ENCODE assay signal across 8 cellular contexts in genomic region chr5:65925601-65926275, GRCh38. TPM values are rescaled to one million over a fixed set of nuclear protein-coding genes. Genes with fewer than 3 reads are reported as not detected.
A peak's percentile ranks its signal among the peaks of the same experiment; 100 is the strongest.
DNase-seq lines count a peak whose midpoint lies in the region; ATAC-seq lines count a peak whose summit lies in the region.

No MANE protein-coding gene starts in this region.

- H3K27me3 Mint-ChIP-seq in CD4-positive, CD25-positive, alpha-beta regulatory T cell = no peaks in the 10 kb centered on the region

- no peaks in the 10 kb centered on the region for H3K36me3 ChIP-seq in CD4-positive, CD25-positive, alpha-beta regulatory T cell (ENCODE audit: control insufficient read depth, insufficient read depth, low read length)

- ATAC-seq in CD4-positive, CD25-positive, alpha-beta regulatory T cell (ENCODE audit: low read depth in 2 of 2) = peak; percentile 75 to 76
- ATAC-seq in HG03442 (IDR thresholded peaks at IDR 0.05; ENCODE audit: unreplicated experiment) = peak; percentile 57

- peak overlapping the region; percentile 90 to 95 (median 92) for H3K27ac Mint-ChIP-seq in CD4-positive, CD25-positive, alpha-beta regulatory T cell

- H3K9me3 ChIP-seq in CD4-positive, CD25-positive, alpha-beta regulatory T cell (ENCODE audit: control insufficient read depth in 2 of 2, low read length in 2 of 2) = no peaks in the 10 kb centered on the region

- no peaks in the 10 kb centered on the region for H3K27me3 ChIP-seq in CD4-positive, CD25-positive, alpha-beta regulatory T cell (ENCODE audit: control insufficient read depth, insufficient read depth, low read length)

- peak; percentile 78 to 89 (median 84) for DNase-seq in CD4-positive, CD25-positive, alpha-beta regulatory T cell
- DNase-seq in GM19240 (ENCODE audit: insufficient read length, low spot score) (peak; percentile 43), NCI-H524 treated with DMSO at 0.1 percent for 48 hours (lab: John Stamatoyannopoulos, UW) (peak; percentile 11), ecto neural progenitor cell (ENCODE audit: low spot score) (peak; percentile 90), lung microvascular endothelial cell (ENCODE audit: low read depth in 2 of 2) (peak; percentile 87 to 92)
- peak; percentile 71 for DNase-seq in activated CD4-positive, alpha-beta T cell treated with anti-CD3 and anti-CD28 coated beads, Interleukin-2, amount 50 U/mL, for 4 hours
- peak; percentile 55 to 64 (median 63) for DNase-seq in stimulated activated CD4-positive, alpha-beta T cell treated with anti-CD3 and anti-CD28 coated beads, TNF-alpha, amount 100 ng/mL, for 4 hours (ENCODE audit: low read depth in 3 of 3)

- H3K4me3 Mint-ChIP-seq in CD4-positive, CD25-positive, alpha-beta regulatory T cell = peak overlapping the region; percentile 91 to 97 (median 94)

- H3K4me1 ChIP-seq in CD4-positive, CD25-positive, alpha-beta regulatory T cell (ENCODE audit: control insufficient read depth, insufficient read depth, low read length, poor library complexity, severe bottlenecking) = peaks cover 42% of the 10 kb centered on the region

- H3K9me3 Mint-ChIP-seq in CD4-positive, CD25-positive, alpha-beta regulatory T cell = peaks cover 0 to 2% (median 0%) of the 10 kb centered on the region in 7 donors

- H3K4me3 ChIP-seq in CD4-positive, CD25-positive, alpha-beta regulatory T cell (ENCODE audit: low read depth, low read length) = no peak overlapping the region

- peaks cover 11% of the 10 kb centered on the region for H3K36me3 Mint-ChIP-seq in CD4-positive, CD25-positive, alpha-beta regulatory T cell

- H3K27ac ChIP-seq in CD4-positive, CD25-positive, alpha-beta regulatory T cell (ENCODE audit: insufficient read depth, low read length, poor library complexity, severe bottlenecking) = peak overlapping the region; percentile 95

- peaks cover 16 to 41% (median 25%) of the 10 kb centered on the region in 4 donors for H3K4me1 Mint-ChIP-seq in CD4-positive, CD25-positive, alpha-beta regulatory T cell

RNA-seq across cellular contexts. Expression of gene ERBIN, which starts 0.6 kb away (rescaled TPM):
- total RNA-seq in CD4-positive, CD25-positive, alpha-beta regulatory T cell = 114 TPM
- 10 to 100 TPM; 21.5 to 58.2 (median 38.8) TPM for polyA plus RNA-seq in CD4-positive, CD25-positive, alpha-beta regulatory T cell
- total RNA-seq in lung microvascular endothelial cell = 43.8 and 55.2 TPM in 2 replicates

Comparison
In these comparisons a context has a peak if more than half of its experiments do, and no peak if none do; other contexts are left out.
1. DNase-seq: peak in every context shown above with its lines; median percentile 90 in ecto neural progenitor cell; 90 in lung microvascular endothelial cell; 84 in CD4-positive, CD25-positive, alpha-beta regulatory T cell; 71 in activated CD4-positive, alpha-beta T cell treated with anti-CD3 and anti-CD28 coated beads, Interleukin-2, amount 50 U/mL, for 4 hours; 63 in stimulated activated CD4-positive, alpha-beta T cell treated with anti-CD3 and anti-CD28 coated beads, TNF-alpha, amount 100 ng/mL, for 4 hours; 43 in GM19240; 11 in NCI-H524 treated with DMSO at 0.1 percent for 48 hours.